Comparison of ENCODE assay signal across 8 cellular contexts in the genomic region with DNA sequence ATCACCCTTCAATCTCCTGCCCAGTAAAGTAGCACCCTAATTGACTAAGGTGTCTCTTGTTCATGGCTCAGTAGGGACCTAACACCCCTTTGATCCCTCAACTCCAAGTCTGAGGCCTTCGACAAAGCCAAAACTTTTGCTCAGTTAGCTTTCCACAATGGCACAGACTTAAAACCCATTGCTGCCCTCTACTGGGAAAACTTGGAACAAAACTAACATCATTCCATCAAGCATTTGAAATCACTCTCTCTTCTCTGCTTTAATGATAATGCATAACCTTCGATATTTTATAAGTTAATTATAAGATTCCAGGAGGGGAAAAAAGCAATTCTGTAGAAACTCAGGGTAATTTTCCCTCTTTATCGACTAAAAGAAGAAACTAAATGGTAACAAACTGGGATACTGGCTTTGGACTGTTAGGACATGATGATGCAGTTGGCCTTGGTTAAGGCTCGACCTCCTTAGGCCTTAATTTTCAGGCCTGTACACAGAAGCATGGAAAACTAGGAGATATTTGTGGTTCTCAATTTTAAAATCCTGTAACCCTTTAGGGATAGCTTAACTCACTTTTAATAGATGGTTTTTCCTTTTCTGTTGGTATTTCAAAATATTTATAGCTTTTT.
A peak's percentile ranks its signal among the peaks of the same experiment; 100 is the strongest.
DNase-seq lines count a peak whose midpoint lies in the region; ATAC-seq and TF ChIP-seq lines count a peak whose summit lies in the region.

No MANE protein-coding gene starts in this region.

- H2AFZ ChIP-seq in Loucy (ENCODE audit: low read length), result no peak overlapping the region

- H3K27me3 ChIP-seq in Loucy (ENCODE audit: insufficient read depth, low read length, poor library complexity, severe bottlenecking), result no peaks in the 10 kb centered on the region
- no peaks in the 10 kb centered on the region for H3K27me3 ChIP-seq in prostate gland (replicated peaks; ENCODE audit: insufficient read depth)

- no peaks in the 10 kb centered on the region for H3K27me3 Mint-ChIP-seq in activated T-helper 2 cell treated with anti-CD3 and anti-CD28 coated beads, Interferon-gamma antibody, Interleukin-2, Interleukin-4, amounts not matched to agents 10 μg/mL and 5 μg/mL and 100 μg/mL, durations not matched to agents 14 hours and 24 hours and 36 hours (ENCODE audit: low read depth)

- H3K4me2 ChIP-seq in Loucy (ENCODE audit: low read depth, low read length, poor library complexity, severe bottlenecking), result no peak overlapping the region

- peaks cover 11% of the 10 kb centered on the region for H4K20me1 ChIP-seq in Loucy (ENCODE audit: insufficient read depth, low read length, poor library complexity, severe bottlenecking)

- peak; percentile 57 for DNase-seq in NCI-H510A treated with DMSO at 0.1 percent for 48 hours (lab: John Stamatoyannopoulos, UW)
- no peak for DNase-seq in NCI-H510A (lab: John Stamatoyannopoulos, UW)
- peak; percentile 34 for DNase-seq in SKM-1 treated with dmso at 0.1 percent for 144 hours (lab: John Stamatoyannopoulos, UW; ENCODE audit: unreplicated experiment)
- DNase-seq in germinal center (ENCODE audit: low spot score), result peak; percentile 11
- DNase-seq in prostate gland (ENCODE audit: low spot score), result peak; percentile 49
- DNase-seq in activated T-helper 2 cell treated with anti-CD3 and anti-CD28 coated beads, Interferon-gamma antibody, Interleukin-2, Interleukin-4, amounts not matched to agents 10 μg/mL and 5 μg/mL and 100 μg/mL, durations not matched to agents 14 hours and 24 hours and 36 hours (ENCODE audit: low spot score), result no peak

- H3K4me1 Mint-ChIP-seq in activated T-helper 2 cell treated with anti-CD3 and anti-CD28 coated beads, Interferon-gamma antibody, Interleukin-2, Interleukin-4, amounts not matched to agents 10 μg/mL and 5 μg/mL and 100 μg/mL, durations not matched to agents 14 hours and 24 hours and 36 hours (ENCODE audit: low read depth), result peaks cover under 1% of the 10 kb centered on the region

- H3K79me2 ChIP-seq in Loucy (ENCODE audit: insufficient read depth, low read length), result no peaks in the 10 kb centered on the region

- H3K4me3 ChIP-seq in Loucy (ENCODE audit: low read length, poor library complexity, severe bottlenecking), result no peak overlapping the region
- H3K4me3 ChIP-seq in prostate gland, result no peak overlapping the region

- H3F3A ChIP-seq in Loucy (ENCODE audit: low read depth), result no peaks in the 10 kb centered on the region

- no peak overlapping the region for H3K4me3 Mint-ChIP-seq in activated T-helper 2 cell treated with anti-CD3 and anti-CD28 coated beads, Interferon-gamma antibody, Interleukin-2, Interleukin-4, amounts not matched to agents 10 μg/mL and 5 μg/mL and 100 μg/mL, durations not matched to agents 14 hours and 24 hours and 36 hours (ENCODE audit: low read depth)

- no peak for TF ChIP-seq POLR2A in prostate gland (IDR thresholded peaks at IDR 0.05)

- H3K36me3 ChIP-seq in Loucy (ENCODE audit: insufficient read depth, low read length) (peaks cover 53% of the 10 kb centered on the region; the same call in 1 of the 2 replicates), prostate gland (no peaks in the 10 kb centered on the region)

- H3K9me2 ChIP-seq in Loucy (replicated peaks; ENCODE audit: low read depth, low read length), result no peaks in the 10 kb centered on the region

- peaks cover 5% of the 10 kb centered on the region for H3K9me3 Mint-ChIP-seq in activated T-helper 2 cell treated with anti-CD3 and anti-CD28 coated beads, Interferon-gamma antibody, Interleukin-2, Interleukin-4, amounts not matched to agents 10 μg/mL and 5 μg/mL and 100 μg/mL, durations not matched to agents 14 hours and 24 hours and 36 hours

- H3K27ac Mint-ChIP-seq in activated T-helper 2 cell treated with anti-CD3 and anti-CD28 coated beads, Interferon-gamma antibody, Interleukin-2, Interleukin-4, amounts not matched to agents 10 μg/mL and 5 μg/mL and 100 μg/mL, durations not matched to agents 14 hours and 24 hours and 36 hours, result no peak overlapping the region

- H3K27ac ChIP-seq in prostate gland, result no peak overlapping the region

- intact Hi-C loops in prostate gland (cut with DNase I), result loop anchor here (2.0 to 10.0 kb wide), 4 partner anchors 155 to 1582 kb away; partner anchors contain the start of gene B3GALT1
- intact Hi-C loops in activated T-helper 2 cell treated with anti-CD3 and anti-CD28 coated beads, Interferon-gamma antibody, Interleukin-2, Interleukin-4, amounts not matched to agents 10 μg/mL and 5 μg/mL and 100 μg/mL, durations not matched to agents 14 hours and 24 hours and 36 hours (cut with micrococcal nuclease), result loop anchor here (2.0 to 10.0 kb wide), 3 partner anchors 155 to 1582 kb away; no protein-coding TSS in a partner anchor

- TF ChIP-seq CTCF in Loucy (conservative IDR thresholded peaks at IDR 0.05; ENCODE audit: low read length) (peak; percentile 71), prostate gland (IDR thresholded peaks at IDR 0.05) (peak in 3 of 4 experiments; percentile 40 to 59 (median 53))

- WGBS in prostate gland, result 44% methylated on average over 4 of the region's 4 CpGs

- H3K4me1 ChIP-seq in Loucy (ENCODE audit: insufficient read depth, low read length, poor library complexity, severe bottlenecking) (no peaks in the 10 kb centered on the region), prostate gland (replicated peaks) (no peaks in the 10 kb centered on the region)

- H3K9ac ChIP-seq in Loucy (ENCODE audit: low read depth, low read length, poor library complexity, severe bottlenecking), result no peak overlapping the region

- H3K36me3 Mint-ChIP-seq in activated T-helper 2 cell treated with anti-CD3 and anti-CD28 coated beads, Interferon-gamma antibody, Interleukin-2, Interleukin-4, amounts not matched to agents 10 μg/mL and 5 μg/mL and 100 μg/mL, durations not matched to agents 14 hours and 24 hours and 36 hours (ENCODE audit: low read depth), result peaks cover 19% of the 10 kb centered on the region

- peak; percentile 59 for ATAC-seq in GM21423 (IDR thresholded peaks at IDR 0.05; ENCODE audit: unreplicated experiment)

- H3K9me3 ChIP-seq in Loucy (ENCODE audit: insufficient read depth, low read depth, low read length) (no peaks in the 10 kb centered on the region), prostate gland (no peaks in the 10 kb centered on the region)

Comparison
In these comparisons a context has a peak if more than half of its experiments do, and no peak if none do; other contexts are left out.
1. DNase-seq: peak in NCI-H510A treated with DMSO at 0.1 percent for 48 hours (single experiment), SKM-1 treated with dmso at 0.1 percent for 144 hours (single experiment), germinal center (single experiment) and prostate gland (single experiment); none in NCI-H510A (single experiment) and activated T-helper 2 cell treated with anti-CD3 and anti-CD28 coated beads, Interferon-gamma antibody, Interleukin-2, Interleukin-4, amounts not matched to agents 10 μg/mL and 5 μg/mL and 100 μg/mL, durations not matched to agents 14 hours and 24 hours and 36 hours (single experiment).